In genomic region chr4:75940692-75941253, GRCh38 we compare ENCODE assay signal across 1 cellular context.
A peak's percentile ranks its signal among the peaks of the same experiment; 100 is the strongest.
TF ChIP-seq lines count a peak whose summit lies in the region.

Gene NAAA, minus strand, starts transcription at chr4:75941013. Its CDS starts 64 bp downstream, at chr4:75940949.

TF ChIP-seq in IMR-90, 13 proteins besides CTCF, POLR2A, EP300 and RAD21 (continued from another document):
- TF ChIP-seq CEBPB (IDR thresholded peaks at IDR 0.05; ENCODE audit: low read depth, low read length): peak; percentile 39; the same call in 1 of the 2 replicates
- peak; percentile 34; the same call in 1 of the 2 replicates for TF ChIP-seq SMC3 (IDR thresholded peaks at IDR 0.05; ENCODE audit: low read depth, low read length)
- no peak for TF ChIP-seq ELK1 (IDR thresholded peaks at IDR 0.05; ENCODE audit: borderline replicate concordance, low read depth, low read length)
TF ChIP-seq in IMR-90: peak in this region for 4.
